In the genomic region with DNA sequence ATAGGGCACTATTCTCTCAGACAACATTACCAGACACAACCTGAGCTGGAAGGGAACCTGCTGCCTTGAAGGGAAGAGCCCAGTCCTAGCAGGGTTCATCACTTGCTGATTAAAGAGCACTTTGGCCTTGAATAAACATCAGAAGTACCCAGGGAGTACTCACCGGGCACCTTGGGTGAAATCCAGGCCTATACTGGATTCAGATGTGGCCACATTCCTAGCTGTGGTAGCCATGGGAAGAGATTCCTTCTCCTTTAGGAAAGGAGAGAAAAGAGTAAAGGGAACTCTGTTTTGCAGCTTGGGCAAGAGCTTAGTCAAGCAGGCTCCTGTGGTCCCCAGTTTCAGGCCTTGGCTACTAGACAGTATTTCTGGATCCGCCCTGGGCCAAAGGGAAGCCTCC, we compare ENCODE assay signal across 28 cellular contexts.
"Had no signal": no experiment of that assay in that cellular context is flagged by ENCODE, and none has a peak within 500 bp of the region (broad histone marks: within the 10 kb centered on the region; RNA-seq: fewer than 3 reads in every experiment).

No MANE protein-coding gene starts in this region.

- H3K36me3 Mint-ChIP-seq: activated naive CD4-positive, alpha-beta T cell treated with anti-CD3 and anti-CD28 coated beads, Interleukin-2, amount 10 ng/mL, durations not matched to agents 7 days and 5 days; activated naive CD8-positive, alpha-beta T cell treated with anti-CD3 and anti-CD28 coated beads for 36 hours had no signal

- H3K4me3 Mint-ChIP-seq: activated CD4-positive, alpha-beta memory T cell treated with anti-CD3 and anti-CD28 coated beads, Interleukin-2, amount 10 ng/mL, durations not matched to agents 7 days and 5 days; activated CD4-positive, alpha-beta T cell treated with anti-CD3 and anti-CD28 coated beads for 36 hours; activated naive CD4-positive, alpha-beta T cell treated with anti-CD3 and anti-CD28 coated beads, Interleukin-2, amount 10 ng/mL, durations not matched to agents 7 days and 5 days; activated naive CD8-positive, alpha-beta T cell treated with anti-CD3 and anti-CD28 coated beads for 36 hours had no signal

- ATAC-seq: activated CD4-positive, alpha-beta T cell treated with anti-CD3 and anti-CD28 coated beads for 36 hours; Right ventricle myocardium inferior had no signal

- H3K9me3 ChIP-seq: breast epithelium had no signal

- H3K4me3 ChIP-seq: breast epithelium, SK-N-MC had no signal

- H3K27ac ChIP-seq: breast epithelium, SK-N-MC, VCaP had no signal

- H3K27me3 Mint-ChIP-seq: activated CD4-positive, alpha-beta memory T cell treated with anti-CD3 and anti-CD28 coated beads, Interleukin-2, amount 10 ng/mL, durations not matched to agents 7 days and 5 days; activated naive CD4-positive, alpha-beta T cell treated with anti-CD3 and anti-CD28 coated beads, Interleukin-2, amount 10 ng/mL, durations not matched to agents 7 days and 5 days had no signal

- H3K4me1 ChIP-seq: breast epithelium had no signal

- H3K27ac Mint-ChIP-seq: activated CD4-positive, alpha-beta memory T cell treated with anti-CD3 and anti-CD28 coated beads, Interleukin-2, amount 10 ng/mL, durations not matched to agents 7 days and 5 days; activated CD4-positive, alpha-beta T cell treated with anti-CD3 and anti-CD28 coated beads for 36 hours; activated naive CD4-positive, alpha-beta T cell treated with anti-CD3 and anti-CD28 coated beads, Interleukin-2, amount 10 ng/mL, durations not matched to agents 7 days and 5 days; activated naive CD8-positive, alpha-beta T cell treated with anti-CD3 and anti-CD28 coated beads for 36 hours; activated T-helper 2 cell treated with anti-CD3 and anti-CD28 coated beads, Interferon-gamma antibody, Interleukin-2, Interleukin-4, amounts not matched to agents 10 μg/mL and 5 μg/mL and 100 μg/mL, durations not matched to agents 14 hours and 24 hours and 36 hours had no signal

- H3K4me1 Mint-ChIP-seq: activated CD4-positive, alpha-beta memory T cell treated with anti-CD3 and anti-CD28 coated beads, Interleukin-2, amount 10 ng/mL, durations not matched to agents 7 days and 5 days; activated CD4-positive, alpha-beta T cell treated with anti-CD3 and anti-CD28 coated beads for 36 hours; activated naive CD4-positive, alpha-beta T cell treated with anti-CD3 and anti-CD28 coated beads, Interleukin-2, amount 10 ng/mL, durations not matched to agents 7 days and 5 days; activated naive CD8-positive, alpha-beta T cell treated with anti-CD3 and anti-CD28 coated beads for 36 hours had no signal

- H3K27me3 ChIP-seq: breast epithelium had no signal

- DNase-seq: activated CD4-positive, alpha-beta memory T cell treated with anti-CD3 and anti-CD28 coated beads, Interleukin-2, amount 10 ng/mL, durations not matched to agents 7 days and 5 days; activated CD4-positive, alpha-beta T cell treated with anti-CD3 and anti-CD28 coated beads for 36 hours; activated CD4-positive, alpha-beta T cell treated with anti-CD3 and anti-CD28 coated beads, Interleukin-2, amount 50 U/mL, for 1 hour; activated CD4-positive, CD25-positive, alpha-beta regulatory T cell; activated gamma-delta T cell treated with Interleukin-2 at 50 U/mL for 16 hours; activated naive CD4-positive, alpha-beta T cell treated with anti-CD3 and anti-CD28 coated beads, Interleukin-2, amount 10 ng/mL, durations not matched to agents 7 days and 5 days; activated naive CD8-positive, alpha-beta T cell treated with anti-CD3 and anti-CD28 coated beads for 36 hours; activated T-cell treated with anti-CD3 and anti-CD28 coated beads for 4 hours; activated T-cell treated with anti-CD3 and anti-CD28 coated beads, Interleukin-2, amount 50 U/mL, for 48 hours; caudate nucleus; Kasumi-1; KBM-7; MV-4-11; NCI-H1092 treated with DMSO at 0.1 percent for 48 hours; NCI-H1417 treated with DMSO at 0.1 percent for 48 hours; NCI-H1694; NCI-H2081; NCI-H2227 treated with DMSO at 0.1 percent for 48 hours; NCI-H446 treated with DMSO at 0.1 percent for 48 hours; NCI-H524 treated with DMSO at 0.1 percent for 48 hours; NCI-H748 treated with DMSO at 0.1 percent for 48 hours; RPMI8226; T-helper 1 cell had no signal

- H3K9me3 Mint-ChIP-seq: activated naive CD4-positive, alpha-beta T cell treated with anti-CD3 and anti-CD28 coated beads, Interleukin-2, amount 10 ng/mL, durations not matched to agents 7 days and 5 days; activated naive CD8-positive, alpha-beta T cell treated with anti-CD3 and anti-CD28 coated beads for 36 hours; activated T-helper 2 cell treated with anti-CD3 and anti-CD28 coated beads, Interferon-gamma antibody, Interleukin-2, Interleukin-4, amounts not matched to agents 10 μg/mL and 5 μg/mL and 100 μg/mL, durations not matched to agents 14 hours and 24 hours and 36 hours had no signal

- H3K36me3 ChIP-seq: breast epithelium had no signal
